In the genomic region with DNA sequence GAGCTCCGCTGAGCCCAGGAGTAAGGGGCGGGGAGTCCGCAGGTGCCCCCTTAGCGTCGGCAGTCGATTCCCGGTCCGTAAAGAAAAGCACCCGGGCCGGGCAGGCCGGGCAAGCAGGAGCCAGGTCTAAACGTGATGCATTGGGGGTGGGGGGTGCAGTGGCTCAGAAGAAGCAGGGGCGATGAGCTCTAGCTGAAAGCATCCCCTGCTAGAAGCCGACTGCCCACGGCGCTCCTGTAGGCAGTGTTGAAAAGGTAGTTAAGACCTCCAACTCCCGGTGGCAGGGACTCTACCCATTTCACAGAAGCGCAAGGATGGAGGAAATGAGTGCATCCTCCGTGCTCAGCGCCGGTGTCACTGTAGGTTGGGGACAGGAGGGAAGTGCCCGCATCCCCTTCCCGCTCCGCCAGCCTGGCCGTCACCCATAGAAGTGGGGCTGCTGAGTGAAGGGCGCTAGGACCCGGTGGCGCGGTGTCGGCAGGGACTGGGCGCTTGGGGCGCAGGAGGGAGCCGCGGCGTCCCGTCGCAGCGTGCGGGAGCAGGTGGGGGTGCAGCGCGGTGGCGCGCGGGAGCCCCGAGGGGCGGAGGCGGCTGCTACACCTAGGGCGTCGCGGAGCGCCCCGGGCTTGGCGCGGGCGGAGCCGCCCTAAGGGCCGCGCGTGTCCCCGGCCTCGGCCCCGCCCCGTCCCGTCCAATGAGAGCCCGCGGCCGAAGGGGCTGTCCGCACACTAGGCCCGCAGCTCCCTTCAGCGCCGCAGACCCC, we compare ENCODE assay signal across 8 cellular contexts. TPM values are rescaled to one million over a fixed set of nuclear protein-coding genes. Genes with fewer than 3 reads are reported as not detected.
DNase-seq lines count a peak whose midpoint lies in the region; ATAC-seq, FAIRE-seq and TF ChIP-seq lines count a peak whose summit lies in the region.

Gene WNT2B (plus strand): TSS at position 724 of the 763 bp plus-strand sequence. CDS start 298 bp downstream, outside the sequence.

- H3K4me1 ChIP-seq in ascending aorta: peaks cover 4 to 11% of the 10 kb centered on the region in 2 donors

- H3K27ac ChIP-seq in ascending aorta (peak within 1 kb of the TSS in 1 of 2 donors; percentile 15), skin epidermis (peak within 1 kb of the TSS in 7 of 21 experiments; percentile 6 to 45 (median 21))

- H3K36me3 Mint-ChIP-seq in HFFc6 (ENCODE audit: low read depth) (no peaks in the 10 kb centered on the region), T-cell (no peaks in the 10 kb centered on the region)

- no peaks in the 10 kb centered on the region for H3K4me1 Mint-ChIP-seq in HFFc6 (ENCODE audit: low read depth)
- peaks cover 0 to 17% (median 10%) of the 10 kb centered on the region in 3 donors for H3K4me1 Mint-ChIP-seq in T-cell

- DNase-seq in D721Med (ENCODE audit: insufficient read length, low spot score) (peak; percentile 59), HFFc6 (no peak), T-cell (peak; percentile 8 to 64 (median 46)), ascending aorta (ENCODE audit: low spot score in 2 of 2) (no peak), occipital lobe (lab: John Stamatoyannopoulos, UW) (no peak), mucosa of gallbladder (ENCODE audit: low spot score) (no peak)

- no peaks in the 10 kb centered on the region for H3K27me3 ChIP-seq in ascending aorta

- ATAC-seq in T-cell (replicated peaks in 1 of 4): peak; percentile 78 to 89 (median 83)

- H3K9me3 ChIP-seq in ascending aorta: no peaks in the 10 kb centered on the region

- POLR2A ChIA-PET in T-cell (lab: Charles Lee): no interaction called here

- intact Hi-C loops in ascending aorta (cut with DNase I): loop anchor here (10.0 kb wide), 1 partner anchor 166 kb away; the partner anchor contains the start of gene MOV10

- CTCF ChIA-PET in T-cell (lab: Charles Lee): no interaction called here

- H3K4me3 ChIP-seq in ascending aorta (peak within 1 kb of the TSS; percentile 76 to 77), iPS-11a (ENCODE audit: low read depth, low read length) (peak within 1 kb of the TSS; percentile 56), skin epidermis (peak within 1 kb of the TSS; percentile 37 to 57 (median 51))

- no peaks in the 10 kb centered on the region for H3K9me3 Mint-ChIP-seq in HFFc6
- no peaks in the 10 kb centered on the region for H3K9me3 Mint-ChIP-seq in T-cell

- TF ChIP-seq CTCF in D721Med (IDR thresholded peaks at IDR 0.05; ENCODE audit: insufficient read depth, missing control alignments) (no peak), HFFc6 (IDR thresholded peaks at IDR 0.05) (no peak), ascending aorta (IDR thresholded peaks at IDR 0.05) (no peak)

- H3K4me3 Mint-ChIP-seq in HFFc6 (peak within 1 kb of the TSS; percentile 81), T-cell (peak within 1 kb of the TSS; percentile 76 to 81 (median 80))

- no peak for FAIRE-seq in D721Med (lab: Jason Lieb, UNC)

- H3K36me3 ChIP-seq in ascending aorta: no peaks in the 10 kb centered on the region

- H3K27me3 Mint-ChIP-seq in HFFc6 (ENCODE audit: insufficient read depth) (peaks cover 11% of the 10 kb centered on the region; the same call in 1 of the 2 replicates), T-cell (peaks cover 21 to 22% of the 10 kb centered on the region in 2 donors)

- H3K27ac Mint-ChIP-seq in HFFc6 (no peak within 1 kb of the TSS), T-cell (no peak within 1 kb of the TSS)

RNA-seq across cellular contexts. Expression of gene WNT2B, which starts in this region (rescaled TPM):
- total RNA-seq in HFFc6 (2021; fragmentation: NEBNext Ultra II Directional; extraction: Animal tissue kit (Norgen Biotek cat#: 25700)): 1 to 10 TPM; 1.9 to 3.8 (median 3.5) TPM
- under 1 TPM; 0.23 to 0.86 (median 0.47) TPM for total RNA-seq in T-cell
- total RNA-seq in ascending aorta: 4.8 TPM
- 2.8 TPM for total RNA-seq in occipital lobe
- 8.1 TPM for total RNA-seq in mucosa of gallbladder

Comparison
In these comparisons a context has a peak if more than half of its experiments do, and no peak if none do; other contexts are left out.
1. Peak in DNase-seq and ATAC-seq in T-cell; RNA of the gene not detected or under 1 TPM.